ENCODE assay signal across 14 cellular contexts in genomic region chrX:71912156-71912555, GRCh38. TPM values are rescaled to one million over a fixed set of nuclear protein-coding genes. Genes with fewer than 3 reads are reported as not detected.
DNase-seq lines count a peak whose midpoint lies in the region; ATAC-seq and TF ChIP-seq lines count a peak whose summit lies in the region.
"Had no signal": no experiment of that assay in that cellular context is flagged by ENCODE, and none has a peak within 500 bp of the region (broad histone marks: within the 10 kb centered on the region; RNA-seq: fewer than 3 reads in every experiment).

No MANE protein-coding gene starts in this region.

- H3K4me1 ChIP-seq in cardiac muscle cell (ENCODE audit: low read depth), result peaks cover 4% of the 10 kb centered on the region
- H3K4me1 ChIP-seq in upper lobe of right lung, result no peaks in the 10 kb centered on the region
- H3K4me1 ChIP-seq in CD4-positive, alpha-beta memory T cell (ENCODE audit: insufficient read depth, low read length), result no peaks in the 10 kb centered on the region

- peak overlapping the region; percentile 81 for H3K4me3 Mint-ChIP-seq in nephron progenitor cell
- H3K4me3 Mint-ChIP-seq in CD4-positive, alpha-beta memory T cell, result peak overlapping the region in 4 of 8 donors; percentile 44 to 66 (median 57)

- peaks cover 54% of the 10 kb centered on the region for H3K9me3 Mint-ChIP-seq in nephron progenitor cell
- peaks cover 0 to 3% (median 0%) of the 10 kb centered on the region in 8 donors for H3K9me3 Mint-ChIP-seq in CD4-positive, alpha-beta memory T cell
- H3K9me3 Mint-ChIP-seq: activated CD8-positive, alpha-beta T cell treated with anti-CD3 and anti-CD28 coated beads for 36 hours; activated naive CD4-positive, alpha-beta T cell treated with anti-CD3 and anti-CD28 coated beads for 36 hours had no signal

- intact Hi-C loops in Right ventricle myocardium inferior (cut with DNase I), result loop anchor here (10.0 kb wide), 1 partner anchor 213 kb away; no protein-coding TSS in a partner anchor
- intact Hi-C loops in upper lobe of right lung (cut with DNase I), result no loop called here
- intact Hi-C loops in CD4-positive, alpha-beta memory T cell (cut with micrococcal nuclease), result no loop called here

- H3K4me3 ChIP-seq in cardiac muscle cell, result peak overlapping the region; percentile 69
- peak overlapping the region; percentile 42 for H3K4me3 ChIP-seq in fibroblast of mammary gland (ENCODE audit: control insufficient read depth, low read depth, low read length)
- H3K4me3 ChIP-seq in upper lobe of right lung, result peak overlapping the region; percentile 44
- no peak overlapping the region for H3K4me3 ChIP-seq in CD4-positive, alpha-beta memory T cell (ENCODE audit: low read length in 2 of 2)

- no peaks in the 10 kb centered on the region for H3K27me3 ChIP-seq in cardiac muscle cell
- no peaks in the 10 kb centered on the region for H3K27me3 ChIP-seq in upper lobe of right lung
- H3K27me3 ChIP-seq in CD4-positive, alpha-beta memory T cell (ENCODE audit: insufficient read depth, low read length), result no peaks in the 10 kb centered on the region

- no peaks in the 10 kb centered on the region for H3K36me3 Mint-ChIP-seq in nephron progenitor cell (ENCODE audit: low read depth)
- H3K36me3 Mint-ChIP-seq in CD4-positive, alpha-beta memory T cell, result no peaks in the 10 kb centered on the region

- no peak overlapping the region for H3K27ac Mint-ChIP-seq in nephron progenitor cell
- H3K27ac Mint-ChIP-seq in CD4-positive, alpha-beta memory T cell, result no peak overlapping the region
- H3K27ac Mint-ChIP-seq: activated CD8-positive, alpha-beta T cell treated with anti-CD3 and anti-CD28 coated beads for 36 hours; activated naive CD4-positive, alpha-beta T cell treated with anti-CD3 and anti-CD28 coated beads for 36 hours had no signal

- no peaks in the 10 kb centered on the region for H3K9me3 ChIP-seq in cardiac muscle cell (ENCODE audit: low read depth)
- no peaks in the 10 kb centered on the region for H3K9me3 ChIP-seq in upper lobe of right lung
- H3K9me3 ChIP-seq in CD4-positive, alpha-beta memory T cell (ENCODE audit: control insufficient read depth in 1 of 2, low read length in 2 of 2), result no peaks in the 10 kb centered on the region

- CTCF ChIA-PET in CD4-positive, alpha-beta memory T cell (lab: Charles Lee; ENCODE audit: partially characterized antibody), result no interaction called here

- H3K36me3 ChIP-seq in cardiac muscle cell, result no peaks in the 10 kb centered on the region
- H3K36me3 ChIP-seq in upper lobe of right lung, result no peaks in the 10 kb centered on the region
- no peaks in the 10 kb centered on the region for H3K36me3 ChIP-seq in CD4-positive, alpha-beta memory T cell (ENCODE audit: insufficient read depth, low read length)

- POLR2A ChIA-PET in CD4-positive, alpha-beta memory T cell (lab: Charles Lee; ENCODE audit: partially characterized antibody), result no interaction called here

- peaks cover 21% of the 10 kb centered on the region for H3K27me3 Mint-ChIP-seq in nephron progenitor cell (ENCODE audit: low read depth, poor library complexity)
- H3K27me3 Mint-ChIP-seq in CD4-positive, alpha-beta memory T cell, result peaks cover 9 to 17% of the 10 kb centered on the region in 2 donors

- peak in 1 of 2 donors; percentile 5 for DNase-seq in cardiac muscle cell (ENCODE audit: low read depth in 1 of 2, low spot score in 1 of 2)
- DNase-seq in Right ventricle myocardium inferior (ENCODE audit: missing footprints), result no peak
- DNase-seq in fibroblast of mammary gland (ENCODE audit: low read depth), result no peak
- no peak for DNase-seq in nephron progenitor cell
- no peak for DNase-seq in upper lobe of right lung
- no peak for DNase-seq in CD4-positive, alpha-beta memory T cell
- DNase-seq in effector CD8-positive, alpha-beta T cell (lab: John Stamatoyannopoulos, UW), result no peak
- DNase-seq: ACHN; activated CD8-positive, alpha-beta T cell treated with anti-CD3 and anti-CD28 coated beads for 36 hours; activated naive CD4-positive, alpha-beta T cell treated with anti-CD3 and anti-CD28 coated beads for 36 hours; cortex of kidney; DMS79 treated with DMSO at 0.1 percent for 48 hours; T-helper 1 cell had no signal

- TF ChIP-seq CTCF in cardiac muscle cell (IDR thresholded peaks at IDR 0.05; ENCODE audit: low read depth, low read length), result no peak
- TF ChIP-seq CTCF in fibroblast of mammary gland (conservative IDR thresholded peaks at IDR 0.05; ENCODE audit: control insufficient read depth, insufficient read depth, low read depth, low read length), result no peak
- no peak for TF ChIP-seq CTCF in nephron progenitor cell (IDR thresholded peaks at IDR 0.05)
- no peak for TF ChIP-seq CTCF in upper lobe of right lung (IDR thresholded peaks at IDR 0.05)

- H3K27ac ChIP-seq in cardiac muscle cell (peak overlapping the region; percentile 72), upper lobe of right lung (no peak overlapping the region)
- no peak overlapping the region for H3K27ac ChIP-seq in CD4-positive, alpha-beta memory T cell (ENCODE audit: low read depth, low read length)

- peaks cover 56% of the 10 kb centered on the region for H3K4me1 Mint-ChIP-seq in nephron progenitor cell
- H3K4me1 Mint-ChIP-seq in CD4-positive, alpha-beta memory T cell, result peaks cover 0 to 9% (median under 1%) of the 10 kb centered on the region in 4 donors

- ATAC-seq in Right ventricle myocardium inferior, result no peak
- ATAC-seq in upper lobe of right lung, result no peak
- no peak for ATAC-seq in GM21786 (IDR thresholded peaks at IDR 0.05; ENCODE audit: unreplicated experiment)

RNA-seq across cellular contexts. Expression of gene NHSL2, which starts 1.5 kb away (rescaled TPM):
- total RNA-seq in cardiac muscle cell, result 5.9 and 6.6 TPM in 2 replicates
- 5.6 and 7.9 TPM in 2 replicates for polyA plus RNA-seq in cardiac muscle cell
- total RNA-seq in Right ventricle myocardium inferior, result 5.7 TPM
- total RNA-seq in upper lobe of right lung, result 17.3 TPM
- total RNA-seq in CD4-positive, alpha-beta memory T cell, result 1 to 10 TPM; 8.1 to 8.4 TPM
- polyA plus RNA-seq in CD4-positive, alpha-beta memory T cell, result 10 to 100 TPM; 12.7 to 27.2 TPM

Comparison
In these comparisons a context has a peak if more than half of its experiments do, and no peak if none do; other contexts are left out.
1. H3K4me3 ChIP-seq: peak in cardiac muscle cell (single experiment), fibroblast of mammary gland (single experiment) and upper lobe of right lung (single experiment); none in CD4-positive, alpha-beta memory T cell (0 of 2).